In genomic region chr2:80573950-80574349, GRCh38 we compare ENCODE assay signal across 32 cellular contexts.
"Had no signal": no experiment of that assay in that cellular context is flagged by ENCODE, and none has a peak within 500 bp of the region (broad histone marks: within the 10 kb centered on the region; RNA-seq: fewer than 3 reads in every experiment).

No MANE protein-coding gene starts in this region.

- DNase-seq: activated CD4-positive, alpha-beta memory T cell treated with anti-CD3 and anti-CD28 coated beads for 36 hours; activated CD4-positive, alpha-beta T cell treated with anti-CD3 and anti-CD28 coated beads, Interleukin-2, amount 10 ng/mL, durations not matched to agents 24 days and 14 days; activated CD4-positive, CD25-positive, alpha-beta regulatory T cell treated with anti-CD3 and anti-CD28 coated beads, Interleukin-2, amount 50 U/mL, for 72 hours; activated CD8-positive, alpha-beta memory T cell treated with anti-CD3 and anti-CD28 coated beads, Interleukin-2, amount 50 U/mL, for 48 hours; activated gamma-delta T cell treated with Interleukin-2 at 50 U/mL for 16 hours; activated naive CD4-positive, alpha-beta T cell treated with anti-CD3 and anti-CD28 coated beads, Interleukin-2, amount 50 U/mL, for 16 hours; activated T-cell treated with anti-CD3 and anti-CD28 coated beads, Interleukin-2, amount 50 U/mL, for 24 hours; caudate nucleus; cortex of kidney; effector memory CD8-positive, alpha-beta T cell; foreskin fibroblast; hypothalamus; kidney glomerular epithelial cell; left ventricle myocardium inferior; mesendoderm; ovary; retina; stimulated activated CD4-positive, alpha-beta T cell treated with anti-CD3 and anti-CD28 coated beads, Interleukin-12 subunit alpha, Interleukin-12 subunit beta, amount 100 ng/mL, for 4 hours; stimulated activated CD4-positive, alpha-beta T cell treated with anti-CD3 and anti-CD28 coated beads, Interleukin-4, amount 100 ng/mL, for 1 hour; stimulated activated naive CD8-positive, alpha-beta T cell treated with anti-CD3 and anti-CD28 coated beads, Interleukin-15, Interleukin-2, amounts not matched to agents 100 U/mL and 50 U/mL, for 24 hours; T-helper 9 cell; testis; trophoblast cell; WERI-Rb-1 had no signal

- H3K27me3 ChIP-seq: ovary, testis had no signal

- H3K36me3 Mint-ChIP-seq: activated CD4-positive, alpha-beta memory T cell treated with anti-CD3 and anti-CD28 coated beads for 36 hours; natural killer cell treated with Interleukin-12 subunit alpha and Interleukin-12 subunit beta and Interleukin-15 and Interleukin-18, amount 100 ng/mL, for 72 hours had no signal

- H3K27me3 Mint-ChIP-seq: activated CD4-positive, alpha-beta memory T cell treated with anti-CD3 and anti-CD28 coated beads for 36 hours; activated CD4-positive, alpha-beta T cell treated with anti-CD3 and anti-CD28 coated beads, Interleukin-2, amount 10 ng/mL, durations not matched to agents 24 days and 14 days; activated T-cell treated with anti-CD3 and anti-CD28 coated beads, Interleukin-2, amount 50 U/mL, for 24 hours; activated T-helper 17 cell treated with anti-CD3 and anti-CD28 coated beads, Interleukin-2, amount 50 U/mL, for 72 hours; effector memory CD8-positive, alpha-beta T cell; natural killer cell treated with Interleukin-12 subunit alpha and Interleukin-12 subunit beta and Interleukin-15 and Interleukin-18, amount 100 ng/mL, for 72 hours; progenitor cell of endocrine pancreas had no signal

- H3K4me1 Mint-ChIP-seq: activated CD4-positive, alpha-beta T cell treated with anti-CD3 and anti-CD28 coated beads, Interleukin-2, amount 10 ng/mL, durations not matched to agents 24 days and 14 days; activated T-helper 17 cell treated with anti-CD3 and anti-CD28 coated beads, Interleukin-2, amount 50 U/mL, for 72 hours had no signal

- H3K4me1 ChIP-seq: left ventricle myocardium inferior, testis had no signal

- H3K27ac Mint-ChIP-seq: activated CD4-positive, alpha-beta memory T cell treated with anti-CD3 and anti-CD28 coated beads for 36 hours; activated CD4-positive, alpha-beta T cell treated with anti-CD3 and anti-CD28 coated beads, Interleukin-2, amount 10 ng/mL, durations not matched to agents 24 days and 14 days; activated T-cell treated with anti-CD3 and anti-CD28 coated beads, Interleukin-2, amount 50 U/mL, for 24 hours; activated T-helper 17 cell treated with anti-CD3 and anti-CD28 coated beads, Interleukin-2, amount 50 U/mL, for 72 hours; effector memory CD8-positive, alpha-beta T cell; natural killer cell treated with Interleukin-12 subunit alpha and Interleukin-12 subunit beta and Interleukin-15 and Interleukin-18, amount 100 ng/mL, for 72 hours; progenitor cell of endocrine pancreas; T-helper 1 cell treated with Interleukin-12 subunit alpha and Interleukin-12 subunit beta and Interleukin-4 antibody, amounts not matched to agents 30 μg/mL and 1 μg/mL, for 36 hours had no signal

- H3K36me3 ChIP-seq: left ventricle myocardium inferior, ovary, WERI-Rb-1 had no signal

- H3K9me3 ChIP-seq: left ventricle myocardium inferior, ovary, testis had no signal

- FAIRE-seq: endothelial cell of umbilical vein, urothelium cell line had no signal

- H3K27ac ChIP-seq: left ventricle myocardium inferior, ovary, skin epidermis, testis, WERI-Rb-1 had no signal

- H3K4me3 ChIP-seq: left ventricle myocardium inferior, lung, ovary, skin epidermis, testis had no signal

- H3K4me3 Mint-ChIP-seq: activated CD4-positive, alpha-beta memory T cell treated with anti-CD3 and anti-CD28 coated beads for 36 hours; activated CD4-positive, alpha-beta T cell treated with anti-CD3 and anti-CD28 coated beads, Interleukin-2, amount 10 ng/mL, durations not matched to agents 24 days and 14 days; activated T-cell treated with anti-CD3 and anti-CD28 coated beads, Interleukin-2, amount 50 U/mL, for 24 hours; activated T-helper 17 cell treated with anti-CD3 and anti-CD28 coated beads, Interleukin-2, amount 50 U/mL, for 72 hours; effector memory CD8-positive, alpha-beta T cell; natural killer cell treated with Interleukin-12 subunit alpha and Interleukin-12 subunit beta and Interleukin-15 and Interleukin-18, amount 100 ng/mL, for 72 hours; T-helper 1 cell treated with Interleukin-12 subunit alpha and Interleukin-12 subunit beta and Interleukin-4 antibody, amounts not matched to agents 30 μg/mL and 1 μg/mL, for 36 hours had no signal
